9 cellular contexts compared by ENCODE assay signal in the genomic region with DNA sequence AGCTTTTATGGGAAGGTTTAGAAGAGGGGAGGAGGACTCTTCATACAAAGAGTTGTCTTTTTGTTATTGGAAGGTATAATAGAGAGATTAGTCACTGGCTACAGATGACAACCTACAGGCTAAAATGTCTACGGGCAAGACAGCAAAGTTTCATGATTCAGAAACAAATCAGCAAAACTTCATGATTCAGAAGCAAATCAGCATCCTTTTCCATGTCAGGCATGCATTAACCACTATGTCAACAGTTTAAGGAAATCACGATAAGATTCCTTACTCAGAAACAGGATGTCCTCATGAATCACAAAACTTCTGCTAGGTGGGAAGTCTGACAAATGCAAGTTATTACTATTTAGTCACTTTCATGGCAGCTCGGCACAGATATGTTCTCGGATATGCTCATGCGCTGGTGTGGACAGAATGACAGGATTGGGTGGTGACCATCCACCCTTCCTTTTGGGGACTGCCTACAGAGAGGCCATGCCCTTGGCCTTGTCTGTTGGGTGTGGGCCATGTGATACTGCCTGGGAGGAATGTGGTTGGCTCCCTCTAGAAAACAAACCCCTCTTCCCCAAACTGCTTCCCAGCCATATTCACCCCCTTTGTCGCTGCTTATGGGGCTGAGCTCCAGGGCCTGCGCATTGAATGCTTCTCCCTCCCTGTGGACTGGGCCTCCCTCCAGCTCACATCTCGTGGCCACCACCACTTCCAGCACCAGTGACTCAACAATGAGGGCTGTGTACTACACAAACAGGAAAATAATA. TPM values are rescaled to one million over a fixed set of nuclear protein-coding genes. Genes with fewer than 3 reads are reported as not detected.
DNase-seq lines count a peak whose midpoint lies in the region; ATAC-seq and TF ChIP-seq lines count a peak whose summit lies in the region.
"Had no signal": no experiment of that assay in that cellular context is flagged by ENCODE, and none has a peak within 500 bp of the region (broad histone marks: within the 10 kb centered on the region; RNA-seq: fewer than 3 reads in every experiment).

No MANE protein-coding gene starts in this region.

- H3K79me2 ChIP-seq in hepatocyte (no peaks in the 10 kb centered on the region), smooth muscle cell (ENCODE audit: low read depth) (no peaks in the 10 kb centered on the region)

- no peaks in the 10 kb centered on the region for H3K9me2 ChIP-seq in hepatocyte (replicated peaks; ENCODE audit: insufficient read depth)

- ATAC-seq in HG02571 (IDR thresholded peaks at IDR 0.05; ENCODE audit: unreplicated experiment) (no peak), GM21447 (IDR thresholded peaks at IDR 0.05; ENCODE audit: unreplicated experiment) (no peak)

- DNase-seq in HFF-Myc (ENCODE audit: extremely low read depth, low read depth) (peak; percentile 78), hepatocyte (ENCODE audit: low spot score) (peak; percentile 52), smooth muscle cell (lab: John Stamatoyannopoulos, UW; ENCODE audit: unreplicated experiment) (no peak), islet precursor cell (no peak), SKM-1 treated with dmso at 0.1 percent for 144 hours (lab: John Stamatoyannopoulos, UW; ENCODE audit: unreplicated experiment) (no peak)

- H3K4me3 ChIP-seq in HFF-Myc (replicated peaks; ENCODE audit: low read depth, low read length) (no peak overlapping the region), hepatocyte (no peak overlapping the region), smooth muscle cell (no peak overlapping the region)
- H3K4me3 ChIP-seq: HAP-1 had no signal

- H3K36me3 ChIP-seq in hepatocyte (replicated peaks; ENCODE audit: insufficient read depth, low read depth) (no peaks in the 10 kb centered on the region), smooth muscle cell (ENCODE audit: low read depth) (no peaks in the 10 kb centered on the region)
- H3K36me3 ChIP-seq: HAP-1 had no signal

- H4K20me1 ChIP-seq in hepatocyte (ENCODE audit: insufficient read depth, poor library complexity, severe bottlenecking) = no peaks in the 10 kb centered on the region
- H4K20me1 ChIP-seq in smooth muscle cell (ENCODE audit: low read depth) = no peaks in the 10 kb centered on the region

- H3K27ac ChIP-seq in angular gyrus (ENCODE audit: low read depth, low read length) (peak overlapping the region; percentile 63), hepatocyte (peak overlapping the region; percentile 93), smooth muscle cell (ENCODE audit: low read depth) (peak overlapping the region; percentile 100)

- H2AFZ ChIP-seq in hepatocyte (peak overlapping the region; percentile 9), smooth muscle cell (ENCODE audit: low read depth) (no peak overlapping the region)

- H3K9ac ChIP-seq in smooth muscle cell (ENCODE audit: low read depth) = peak overlapping the region; percentile 92

- 58% methylated on average over 8 of the region's 8 CpGs for WGBS in hepatocyte (ENCODE audit: low lambda C conversion rate, missing lambda C conversion rate)
- WGBS in smooth muscle cell (ENCODE audit: low lambda C conversion rate) = 24% methylated on average over 8 of the region's 8 CpGs

- H3K4me1 ChIP-seq in hepatocyte (ENCODE audit: insufficient read depth) (peaks cover 32% of the 10 kb centered on the region), smooth muscle cell (ENCODE audit: low read depth) (peaks cover 34% of the 10 kb centered on the region)

- H3K4me2 ChIP-seq in hepatocyte (peak overlapping the region; percentile 59), smooth muscle cell (peak overlapping the region; percentile 79)

- TF ChIP-seq CTCF in HFF-Myc (IDR thresholded peaks at IDR 0.05; ENCODE audit: low read depth, low read length, missing control alignments) = no peak
- no peak for TF ChIP-seq CTCF in hepatocyte (IDR thresholded peaks at IDR 0.05; ENCODE audit: poor library complexity)
- TF ChIP-seq CTCF in smooth muscle cell (IDR thresholded peaks at IDR 0.05; ENCODE audit: borderline replicate concordance, insufficient read depth, poor library complexity, severe bottlenecking) = no peak

- H3K27me3 ChIP-seq in hepatocyte (no peaks in the 10 kb centered on the region), smooth muscle cell (ENCODE audit: low read depth) (no peaks in the 10 kb centered on the region)

- peaks cover 13% of the 10 kb centered on the region for H3F3A ChIP-seq in smooth muscle cell (ENCODE audit: low read depth)

- H3K9me3 ChIP-seq in hepatocyte (ENCODE audit: low read depth) (no peaks in the 10 kb centered on the region), smooth muscle cell (replicated peaks; ENCODE audit: low read depth) (no peaks in the 10 kb centered on the region)
- H3K9me3 ChIP-seq: HAP-1 had no signal

RNA-seq across cellular contexts. Expression of gene C11orf91, which starts 10.2 kb away (rescaled TPM):
- total RNA-seq in hepatocyte (not detected in 2 replicates), smooth muscle cell (not detected in 2 replicates)
- polyA plus RNA-seq in hepatocyte (not detected in 2 replicates), smooth muscle cell (0.57 and 0.91 TPM in 2 replicates)

RNA-seq across cellular contexts. Expression of gene CD59, which starts 45.8 kb away (rescaled TPM):
- 298 and 316 TPM in 2 replicates for total RNA-seq in hepatocyte
- polyA plus RNA-seq in hepatocyte = 337 and 346 TPM in 2 replicates
- 504 and 563 TPM in 2 replicates for total RNA-seq in smooth muscle cell
- polyA plus RNA-seq in smooth muscle cell = 291 and 418 TPM in 2 replicates

Comparison
In these comparisons a context has a peak if more than half of its experiments do, and no peak if none do; other contexts are left out.
1. DNase-seq: peak in HFF-Myc (single experiment) and hepatocyte (single experiment); none in smooth muscle cell (single experiment), islet precursor cell (single experiment) and SKM-1 treated with dmso at 0.1 percent for 144 hours (single experiment).
2. Peak in every context shown above with its lines, with median percentiles within 50 percentile points of each other: H3K27ac ChIP-seq.